Comparison of ENCODE assay signal across 1 cellular context in genomic region chr9:88587885-88588628, GRCh38.
TF ChIP-seq lines count a peak whose summit lies in the region.

No MANE protein-coding gene starts in this region.

TF ChIP-seq in IMR-90, 13 proteins besides CTCF, POLR2A, EP300 and RAD21 (continued from another document):
- no peak for TF ChIP-seq CEBPB (IDR thresholded peaks at IDR 0.05; ENCODE audit: low read depth, low read length)
- no peak for TF ChIP-seq MAZ (IDR thresholded peaks at IDR 0.05; ENCODE audit: borderline replicate concordance, low read depth, low read length)
- no peak for TF ChIP-seq SMC3 (IDR thresholded peaks at IDR 0.05; ENCODE audit: low read depth, low read length)
- no peak for TF ChIP-seq NFE2L2 (IDR thresholded peaks at IDR 0.05; ENCODE audit: low read depth, low read length)
- TF ChIP-seq ELK1 (IDR thresholded peaks at IDR 0.05; ENCODE audit: borderline replicate concordance, low read depth, low read length): no peak
- TF ChIP-seq BHLHE40 (IDR thresholded peaks at IDR 0.05; ENCODE audit: low read depth, low read length): no peak
- TF ChIP-seq MAFK (IDR thresholded peaks at IDR 0.05; ENCODE audit: low read depth, low read length): no peak
- no peak for TF ChIP-seq USF2 (IDR thresholded peaks at IDR 0.05; ENCODE audit: low read depth, low read length)
- TF ChIP-seq RFX5 (IDR thresholded peaks at IDR 0.05; ENCODE audit: low read depth, low read length): no peak
